In genomic region chr12:122895757-122896636, GRCh38 we compare ENCODE assay signal across 8 cellular contexts. TPM values are rescaled to one million over a fixed set of nuclear protein-coding genes. Genes with fewer than 3 reads are reported as not detected.
A peak's percentile ranks its signal among the peaks of the same experiment; 100 is the strongest.
DNase-seq lines count a peak whose midpoint lies in the region; ATAC-seq, FAIRE-seq and TF ChIP-seq lines count a peak whose summit lies in the region.

Gene VPS37B (minus strand): TSS chr12:122896124. CDS start chr12:122896062, 62 bp downstream.

- DNase-seq in D721Med (ENCODE audit: insufficient read length, low spot score) (peak; percentile 72), GM23338 (ENCODE audit: low spot score) (peak; percentile 85), NCI-H2029 treated with DMSO at 0.1 percent for 48 hours (lab: John Stamatoyannopoulos, UW) (peak; percentile 25), keratinocyte (ENCODE audit: low read depth, low spot score) (no peak), OCI-M2 (lab: John Stamatoyannopoulos, UW; ENCODE audit: unreplicated experiment) (no peak)
- DNase-seq in activated CD4-positive, CD25-positive, alpha-beta regulatory T cell treated with anti-CD3 and anti-CD28 coated beads, Interleukin-2, amount 50 U/mL, for 72 hours: peak; percentile 91
- peak; percentile 93 for DNase-seq in central memory CD4-positive, alpha-beta T cell
- peak; percentile 80 for DNase-seq in stimulated activated CD4-positive, alpha-beta T cell treated with anti-CD3 and anti-CD28 coated beads, Interleukin-12 subunit alpha, Interleukin-12 subunit beta, amount 100 ng/mL, for 4 hours

- H3K9ac ChIP-seq in keratinocyte (ENCODE audit: control insufficient read depth, extremely low read depth, insufficient read depth, low read length): peak within 1 kb of the TSS; percentile 99

- H3K36me3 ChIP-seq in GM23338 (ENCODE audit: insufficient read depth) (no peaks in the 10 kb centered on the region), keratinocyte (ENCODE audit: control insufficient read depth in 2 of 2, extremely low read depth in 1 of 2, insufficient read depth in 2 of 2, low read length in 2 of 2) (peaks cover 0 to 13% of the 10 kb centered on the region in 2 experiments)

- peak within 1 kb of the TSS; percentile 81 for H3K4me3 Mint-ChIP-seq in GM23338

- FAIRE-seq in D721Med (lab: Jason Lieb, UNC): no peak
- FAIRE-seq in keratinocyte (lab: Jason Lieb, UNC): no peak

- no peaks in the 10 kb centered on the region for H3K9me2 ChIP-seq in GM23338 (ENCODE audit: insufficient read depth)

- H3K27me3 ChIP-seq in GM23338 (ENCODE audit: insufficient read depth): peaks cover 46% of the 10 kb centered on the region
- H3K27me3 ChIP-seq in keratinocyte (ENCODE audit: control insufficient read depth, extremely low read depth, insufficient read depth, low read length): no peaks in the 10 kb centered on the region

- H3K27ac Mint-ChIP-seq in GM23338: no peak within 1 kb of the TSS

- H3K9me1 ChIP-seq in keratinocyte (ENCODE audit: control insufficient read depth, extremely low read depth, insufficient read depth, low read length): no peaks in the 10 kb centered on the region

- dilution Hi-C loops in keratinocyte (cut with MboI; ENCODE audit: extremely low pct_ligation_motif_present, low sequenced_read_pairs): no loop called here

- peaks cover 31% of the 10 kb centered on the region for H3K79me2 ChIP-seq in GM23338 (replicated peaks; ENCODE audit: insufficient read depth)
- H3K79me2 ChIP-seq in keratinocyte (ENCODE audit: control insufficient read depth, insufficient read depth, low read length): peaks cover 47% of the 10 kb centered on the region

- H3K36me3 Mint-ChIP-seq in GM23338 (ENCODE audit: low read depth): no peaks in the 10 kb centered on the region

- peaks cover 35% of the 10 kb centered on the region for H3K4me1 Mint-ChIP-seq in GM23338

- peak within 1 kb of the TSS; percentile 78 for H3K4me3 ChIP-seq in GM23338
- peak within 1 kb of the TSS; percentile 81 to 91 (median 84) for H3K4me3 ChIP-seq in keratinocyte (ENCODE audit: control insufficient read depth in 2 of 3, extremely low read depth in 1 of 3, insufficient read depth in 2 of 3, low read depth in 1 of 3, low read length in 3 of 3)

- ATAC-seq in GM23338: peak; percentile 35

- H4K20me1 ChIP-seq in GM23338 (replicated peaks; ENCODE audit: insufficient read depth) (peaks cover 4% of the 10 kb centered on the region), keratinocyte (ENCODE audit: control insufficient read depth, extremely low read depth, insufficient read depth, low read length) (no peaks in the 10 kb centered on the region)

- H3K27me3 Mint-ChIP-seq in GM23338 (ENCODE audit: insufficient read depth, low read depth, poor library complexity): peaks cover 36% of the 10 kb centered on the region

- TF ChIP-seq CTCF in D721Med (IDR thresholded peaks at IDR 0.05; ENCODE audit: insufficient read depth, missing control alignments) (no peak), GM23338 (conservative IDR thresholded peaks at IDR 0.05; ENCODE audit: low read depth in 2 of 2) (no peak), keratinocyte (optimal IDR thresholded peaks at IDR 0.05 in 1 of 3, IDR thresholded peaks at IDR 0.05 in 1 of 3, conservative IDR thresholded peaks at IDR 0.05 in 1 of 3; ENCODE audit: extremely low read depth in 1 of 3, insufficient read depth in 2 of 3, low read length in 3 of 3) (no peak)

- H3F3A ChIP-seq in GM23338 (replicated peaks; ENCODE audit: low read depth): peaks cover 15% of the 10 kb centered on the region

- H3K9me3 ChIP-seq in keratinocyte (ENCODE audit: control insufficient read depth, low read depth, low read length): no peaks in the 10 kb centered on the region

- H2AFZ ChIP-seq in GM23338 (peak within 1 kb of the TSS; percentile 87), keratinocyte (ENCODE audit: control insufficient read depth, low read length) (no peak within 1 kb of the TSS)

- H3K4me2 ChIP-seq in GM23338 (peak within 1 kb of the TSS; percentile 92), keratinocyte (ENCODE audit: control insufficient read depth, extremely low read depth, insufficient read depth, low read depth, low read length) (peak within 1 kb of the TSS; percentile 98)

- H3K4me1 ChIP-seq in GM23338 (ENCODE audit: insufficient read depth) (peaks cover 27% of the 10 kb centered on the region), keratinocyte (ENCODE audit: control insufficient read depth, extremely low read depth, insufficient read depth, low read length) (peaks cover 57% of the 10 kb centered on the region)

- peaks cover 9% of the 10 kb centered on the region; the same call in 2 of the 3 replicates for H3K9me3 Mint-ChIP-seq in GM23338

- H3K27ac ChIP-seq in GM23338 (ENCODE audit: low read depth) (no peak within 1 kb of the TSS), keratinocyte (ENCODE audit: control insufficient read depth, insufficient read depth, low read length) (peak within 1 kb of the TSS; percentile 99)

TF ChIP-seq in GM23338, 12 proteins besides CTCF, POLR2A, EP300 and RAD21:
- TF ChIP-seq CREB1 (CRISPR knock-in tag; IDR thresholded peaks at IDR 0.05; ENCODE audit: low read depth): peak; percentile 100
- no peak for TF ChIP-seq EZH2 (IDR thresholded peaks at IDR 0.05; ENCODE audit: low read depth, unreplicated experiment)
- TF ChIP-seq POLR2AphosphoS5 (IDR thresholded peaks at IDR 0.05; ENCODE audit: low read depth): peak; percentile 80

RNA-seq across cellular contexts. Expression of gene VPS37B, which starts in this region (rescaled TPM):
- total RNA-seq in GM23338 (2014; rRNA removed; shearing (Covaris generic)): 10.4 and 10.9 TPM in 2 replicates
- 6.7 and 6.8 TPM in 2 replicates for polyA plus RNA-seq in GM23338 (2016; fragmentation: Nextera tagmentation; extraction: Ambion mirVana)
- 29.3 to 85.5 TPM (median 34.1 TPM) in 3 replicates for polyA plus RNA-seq in keratinocyte
- polyA plus RNA-seq in keratinocyte (2011; ENCODE audit: low read depth): 22.7 TPM
- polyA plus RNA-seq in keratinocyte (2011; cell fraction: cytosol; rRNA removed): 47.2 and 61.5 TPM in 2 replicates
- polyA plus RNA-seq in keratinocyte (2011; cell fraction: nucleus; rRNA removed): 73.8 and 86.1 TPM in 2 replicates
- 37.9 and 59.4 TPM in 2 replicates for polyA plus RNA-seq in keratinocyte (2012; ENCODE audit: low replicate concordance)
- 24.4 to 39.4 TPM (median 29.8 TPM) in 3 replicates for polyA minus RNA-seq in keratinocyte
- polyA minus RNA-seq in keratinocyte (2011; cell fraction: cytosol; rRNA and poly(A)+ RNA removed): 77.5 TPM
- polyA minus RNA-seq in keratinocyte (2011; cell fraction: nucleus; rRNA and poly(A)+ RNA removed): 33.3 and 50.4 TPM in 2 replicates

Comparison
In these comparisons a context has a peak if more than half of its experiments do, and no peak if none do; other contexts are left out.
1. DNase-seq: peak in D721Med (single experiment), GM23338 (single experiment), NCI-H2029 treated with DMSO at 0.1 percent for 48 hours (single experiment), activated CD4-positive, CD25-positive, alpha-beta regulatory T cell treated with anti-CD3 and anti-CD28 coated beads, Interleukin-2, amount 50 U/mL, for 72 hours (single experiment), central memory CD4-positive, alpha-beta T cell (single experiment) and stimulated activated CD4-positive, alpha-beta T cell treated with anti-CD3 and anti-CD28 coated beads, Interleukin-12 subunit alpha, Interleukin-12 subunit beta, amount 100 ng/mL, for 4 hours (single experiment); none in keratinocyte (single experiment) and OCI-M2 (single experiment).